In genomic region chr10:72924351-72924750, GRCh38 we compare ENCODE assay signal across 9 cellular contexts. TPM values are rescaled to one million over a fixed set of nuclear protein-coding genes. Genes with fewer than 3 reads are reported as not detected.
"Had no signal": no experiment of that assay in that cellular context is flagged by ENCODE, and none has a peak within 500 bp of the region (broad histone marks: within the 10 kb centered on the region; RNA-seq: fewer than 3 reads in every experiment).

No MANE protein-coding gene starts in this region.

- H3K4me3 ChIP-seq: GM12878 had no signal

- DNase-seq: GDM1, GF-D8 had no signal

- FAIRE-seq: G401.6, GM12878, GM12891, GM12892, GM18507, GM19239 had no signal

- ATAC-seq: GM12878 had no signal

RNA-seq across cellular contexts. Expression of gene PLA2G12B, which starts 30.3 kb away (rescaled TPM):
- total RNA-seq: G401, GM12878 had no signal
- polyA plus RNA-seq: GM12878 had no signal

RNA-seq across cellular contexts. Expression of gene OIT3, which starts 30.8 kb away (rescaled TPM):
- total RNA-seq: G401, GM12878 had no signal
- polyA plus RNA-seq: GM12878 had no signal
